22 cellular contexts compared by ENCODE assay signal in genomic region chr3:24202071-24202470, GRCh38.
"Had no signal": no experiment of that assay in that cellular context is flagged by ENCODE, and none has a peak within 500 bp of the region (broad histone marks: within the 10 kb centered on the region; RNA-seq: fewer than 3 reads in every experiment).

No MANE protein-coding gene starts in this region.

- H3K27ac Mint-ChIP-seq: activated naive CD8-positive, alpha-beta T cell; activated T-cell treated with anti-CD3 and anti-CD28 coated beads, Interleukin-2, amount 50 U/mL, for 24 hours; activated T-helper 17 cell treated with anti-CD3 and anti-CD28 coated beads, Interleukin-2, amount 50 U/mL, for 72 hours; natural killer cell treated with Interleukin-12 subunit alpha and Interleukin-12 subunit beta and Interleukin-15 and Interleukin-18, amount 100 ng/mL, for 72 hours; progenitor cell of endocrine pancreas; stimulated activated naive CD8-positive, alpha-beta T cell treated with anti-CD3 and anti-CD28 coated beads, Interleukin-15, Interleukin-2, amounts not matched to agents 100 ng/mL and 50 ng/mL, for 24 hours had no signal

- ATAC-seq: activated T-helper 17 cell treated with anti-CD3 and anti-CD28 coated beads, Interleukin-2, amount 50 U/mL, for 72 hours; left ventricle myocardium superior; natural killer cell treated with Interleukin-12 subunit alpha and Interleukin-12 subunit beta and Interleukin-15 and Interleukin-18, amount 100 ng/mL, for 72 hours; upper lobe of right lung had no signal

- H3K27me3 Mint-ChIP-seq: progenitor cell of endocrine pancreas had no signal

- H3K4me1 ChIP-seq: esophagus muscularis mucosa, thyroid gland, upper lobe of right lung had no signal

- H3K4me3 ChIP-seq: esophagus muscularis mucosa, thyroid gland, upper lobe of right lung had no signal

- H3K9me3 Mint-ChIP-seq: activated T-cell treated with anti-CD3 and anti-CD28 coated beads, Interleukin-2, amount 50 U/mL, for 24 hours; activated T-helper 17 cell treated with anti-CD3 and anti-CD28 coated beads, Interleukin-2, amount 50 U/mL, for 72 hours; stimulated activated naive CD8-positive, alpha-beta T cell treated with anti-CD3 and anti-CD28 coated beads, Interleukin-15, Interleukin-2, amounts not matched to agents 100 ng/mL and 50 ng/mL, for 24 hours had no signal

- H3K4me1 Mint-ChIP-seq: activated T-helper 17 cell treated with anti-CD3 and anti-CD28 coated beads, Interleukin-2, amount 50 U/mL, for 72 hours; central memory CD8-positive, alpha-beta T cell had no signal

- H3K4me3 Mint-ChIP-seq: activated naive CD8-positive, alpha-beta T cell; activated T-cell treated with anti-CD3 and anti-CD28 coated beads, Interleukin-2, amount 50 U/mL, for 24 hours; activated T-helper 17 cell treated with anti-CD3 and anti-CD28 coated beads, Interleukin-2, amount 50 U/mL, for 72 hours; central memory CD8-positive, alpha-beta T cell; natural killer cell treated with Interleukin-12 subunit alpha and Interleukin-12 subunit beta and Interleukin-15 and Interleukin-18, amount 100 ng/mL, for 72 hours; stimulated activated naive CD8-positive, alpha-beta T cell treated with anti-CD3 and anti-CD28 coated beads, Interleukin-15, Interleukin-2, amounts not matched to agents 100 ng/mL and 50 ng/mL, for 24 hours had no signal

- DNase-seq: activated T-cell treated with anti-CD3 and anti-CD28 coated beads, Interleukin-2, amount 50 U/mL, for 24 hours; effector memory CD4-positive, alpha-beta T cell; glutamatergic neuron; hypothalamus; left ventricle myocardium superior; midbrain; stimulated activated CD4-positive, alpha-beta T cell treated with anti-CD3 and anti-CD28 coated beads, Interleukin-12 subunit alpha, Interleukin-12 subunit beta, amount 100 ng/mL, for 4 hours; stimulated activated CD4-positive, alpha-beta T cell treated with anti-CD3 and anti-CD28 coated beads, Interleukin-4, amount 100 ng/mL, for 4 hours; substantia nigra; T-helper 9 cell; thyroid gland; upper lobe of right lung had no signal

- FAIRE-seq: astrocyte, colon, frontal cortex had no signal

- H3K36me3 ChIP-seq: esophagus muscularis mucosa, thyroid gland, upper lobe of right lung had no signal

- H3K9me3 ChIP-seq: thyroid gland, upper lobe of right lung had no signal

- H3K27me3 ChIP-seq: esophagus muscularis mucosa, thyroid gland, upper lobe of right lung had no signal

- H3K27ac ChIP-seq: esophagus muscularis mucosa, thyroid gland, upper lobe of right lung had no signal

- H3K36me3 Mint-ChIP-seq: natural killer cell treated with Interleukin-12 subunit alpha and Interleukin-12 subunit beta and Interleukin-15 and Interleukin-18, amount 100 ng/mL, for 72 hours had no signal
